8 cellular contexts compared by ENCODE assay signal in the genomic region with DNA sequence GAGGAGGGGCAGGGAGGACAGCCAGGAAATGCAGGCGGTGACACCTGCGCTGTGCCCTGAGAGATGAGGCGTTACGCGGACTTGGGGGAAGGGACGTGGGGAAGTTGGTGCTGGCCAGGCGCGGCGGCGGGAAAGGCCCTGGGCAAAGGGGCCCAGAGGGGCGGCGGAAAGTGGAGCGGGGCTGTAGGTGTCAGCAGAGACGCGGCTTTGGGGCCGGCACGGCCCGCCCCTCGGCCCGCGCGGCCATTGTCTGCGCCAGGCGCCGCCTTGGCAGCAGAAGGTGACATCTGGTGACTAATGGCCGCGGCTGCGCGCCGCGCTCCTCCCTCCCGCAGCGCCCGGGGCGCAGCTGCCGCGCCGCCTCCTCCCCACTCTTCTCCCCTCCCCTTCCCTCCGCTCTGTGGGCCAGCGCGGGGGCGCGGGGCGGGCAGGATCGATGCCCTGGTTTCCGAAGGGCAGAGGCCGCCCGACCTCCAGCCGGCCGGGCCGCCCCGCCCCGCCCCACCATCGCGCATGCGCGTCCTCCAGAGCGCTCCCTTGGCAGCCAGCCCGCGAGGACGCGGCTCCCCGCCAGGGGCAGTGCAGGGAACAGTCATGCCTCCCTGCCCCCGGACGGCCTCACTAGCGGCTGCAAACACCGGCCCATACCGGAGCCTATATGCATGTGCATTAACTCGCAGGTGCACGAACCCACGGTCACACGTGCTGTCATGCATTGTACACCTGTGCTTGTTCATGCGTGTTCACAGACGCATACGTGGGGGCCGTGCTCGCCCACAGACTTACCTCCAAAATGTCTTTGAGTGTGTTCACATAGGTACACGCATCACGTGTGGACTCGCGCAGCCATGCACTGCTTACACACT.
DNase-seq lines count a peak whose midpoint lies in the region; ATAC-seq lines count a peak whose summit lies in the region.

No MANE protein-coding gene starts in this region.

- peak overlapping the region; percentile 93 for H3K4me3 Mint-ChIP-seq in central memory CD8-positive, alpha-beta T cell

- peak; percentile 89 for ATAC-seq in GM19025 (IDR thresholded peaks at IDR 0.05; ENCODE audit: low read depth, unreplicated experiment)
- ATAC-seq in HG03280 (IDR thresholded peaks at IDR 0.05; ENCODE audit: unreplicated experiment): peak; percentile 89
- ATAC-seq in central memory CD8-positive, alpha-beta T cell (replicated peaks; ENCODE audit: extremely low read depth, poor library complexity, severe bottlenecking): peak; percentile 92

- peak; percentile 99 for DNase-seq in AG20443 (ENCODE audit: low spot score)
- peak; percentile 74 for DNase-seq in NCI-H226
- peak; percentile 91 to 98 (median 95) for DNase-seq in activated CD4-positive, CD25-positive, alpha-beta regulatory T cell (lab: John Stamatoyannopoulos, UW)
- DNase-seq in central memory CD8-positive, alpha-beta T cell (ENCODE audit: low spot score in 2 of 2): peak; percentile 93 to 95
- peak; percentile 54 for DNase-seq in kidney glomerular epithelial cell (lab: John Stamatoyannopoulos, UW)
- DNase-seq in stimulated activated CD4-positive, alpha-beta T cell treated with anti-CD3 and anti-CD28 coated beads, Interleukin-15, amount 100 ng/mL, for 48 hours (ENCODE audit: low read depth in 2 of 2): peak; percentile 92 to 95

- no peaks in the 10 kb centered on the region for H3K9me3 Mint-ChIP-seq in central memory CD8-positive, alpha-beta T cell

- H3K27ac Mint-ChIP-seq in central memory CD8-positive, alpha-beta T cell (ENCODE audit: low read depth): peak overlapping the region; percentile 93

- peaks cover 4% of the 10 kb centered on the region for H3K36me3 Mint-ChIP-seq in central memory CD8-positive, alpha-beta T cell (ENCODE audit: insufficient read depth)

- H3K27me3 Mint-ChIP-seq in central memory CD8-positive, alpha-beta T cell: no peaks in the 10 kb centered on the region

- H3K4me1 Mint-ChIP-seq in central memory CD8-positive, alpha-beta T cell: peaks cover 10% of the 10 kb centered on the region

Comparison
In these comparisons a context has a peak if more than half of its experiments do, and no peak if none do; other contexts are left out.
1. Peak in every context shown above with its lines: DNase-seq and ATAC-seq.